Comparison of ENCODE assay signal across 1 cellular context in the genomic region with DNA sequence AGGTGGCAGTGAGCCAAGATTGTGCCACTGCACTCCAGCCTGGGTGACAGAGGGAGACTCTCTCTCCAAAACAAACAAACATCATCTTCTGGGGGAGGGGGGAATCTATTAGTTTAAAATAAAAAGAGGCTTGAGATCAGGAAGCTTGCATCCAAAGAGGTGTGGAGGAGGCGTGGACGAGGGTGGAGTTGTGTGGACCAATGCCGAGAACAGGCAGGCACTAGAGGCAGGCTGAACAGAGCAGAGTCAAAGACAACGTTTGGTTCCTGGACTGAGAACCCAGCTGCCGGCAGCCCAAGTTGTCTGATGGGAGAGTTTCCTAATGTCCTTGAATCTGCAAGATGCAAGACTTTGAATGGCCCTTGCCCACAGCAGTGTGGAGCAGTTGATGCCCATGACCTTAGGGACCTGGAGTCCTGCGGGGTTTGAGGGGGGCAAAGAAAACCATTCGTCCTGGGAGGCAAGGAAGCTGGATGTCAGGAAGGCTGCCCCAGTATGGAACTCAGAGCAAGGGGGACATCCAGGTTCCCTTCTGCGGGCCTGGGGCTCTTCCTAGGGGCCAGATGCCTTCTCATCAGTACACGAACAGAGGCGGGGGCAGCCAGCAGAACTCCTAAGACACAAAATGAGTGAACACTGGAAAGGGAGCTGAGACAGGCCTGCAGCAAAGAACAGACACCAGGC.
TF ChIP-seq lines count a peak whose summit lies in the region.

No MANE protein-coding gene starts in this region.

TF ChIP-seq in GM23338, 12 proteins besides CTCF, POLR2A, EP300 and RAD21:
- no peak for TF ChIP-seq NANOG (IDR thresholded peaks at IDR 0.05; ENCODE audit: borderline replicate concordance)
- no peak for TF ChIP-seq ZNF114 (CRISPR knock-in tag; IDR thresholded peaks at IDR 0.05)
- no peak for TF ChIP-seq JUNB (IDR thresholded peaks at IDR 0.05; ENCODE audit: unreplicated experiment)
- TF ChIP-seq STAT1 (IDR thresholded peaks at IDR 0.05; ENCODE audit: unreplicated experiment) = no peak
- TF ChIP-seq EZH2 (IDR thresholded peaks at IDR 0.05; ENCODE audit: low read depth, unreplicated experiment) = no peak
- TF ChIP-seq ZNF331 (CRISPR knock-in tag; IDR thresholded peaks at IDR 0.05; ENCODE audit: low read depth) = no peak
- TF ChIP-seq CREB1 (CRISPR knock-in tag; IDR thresholded peaks at IDR 0.05; ENCODE audit: low read depth) = no peak
- TF ChIP-seq, protein P1, sequence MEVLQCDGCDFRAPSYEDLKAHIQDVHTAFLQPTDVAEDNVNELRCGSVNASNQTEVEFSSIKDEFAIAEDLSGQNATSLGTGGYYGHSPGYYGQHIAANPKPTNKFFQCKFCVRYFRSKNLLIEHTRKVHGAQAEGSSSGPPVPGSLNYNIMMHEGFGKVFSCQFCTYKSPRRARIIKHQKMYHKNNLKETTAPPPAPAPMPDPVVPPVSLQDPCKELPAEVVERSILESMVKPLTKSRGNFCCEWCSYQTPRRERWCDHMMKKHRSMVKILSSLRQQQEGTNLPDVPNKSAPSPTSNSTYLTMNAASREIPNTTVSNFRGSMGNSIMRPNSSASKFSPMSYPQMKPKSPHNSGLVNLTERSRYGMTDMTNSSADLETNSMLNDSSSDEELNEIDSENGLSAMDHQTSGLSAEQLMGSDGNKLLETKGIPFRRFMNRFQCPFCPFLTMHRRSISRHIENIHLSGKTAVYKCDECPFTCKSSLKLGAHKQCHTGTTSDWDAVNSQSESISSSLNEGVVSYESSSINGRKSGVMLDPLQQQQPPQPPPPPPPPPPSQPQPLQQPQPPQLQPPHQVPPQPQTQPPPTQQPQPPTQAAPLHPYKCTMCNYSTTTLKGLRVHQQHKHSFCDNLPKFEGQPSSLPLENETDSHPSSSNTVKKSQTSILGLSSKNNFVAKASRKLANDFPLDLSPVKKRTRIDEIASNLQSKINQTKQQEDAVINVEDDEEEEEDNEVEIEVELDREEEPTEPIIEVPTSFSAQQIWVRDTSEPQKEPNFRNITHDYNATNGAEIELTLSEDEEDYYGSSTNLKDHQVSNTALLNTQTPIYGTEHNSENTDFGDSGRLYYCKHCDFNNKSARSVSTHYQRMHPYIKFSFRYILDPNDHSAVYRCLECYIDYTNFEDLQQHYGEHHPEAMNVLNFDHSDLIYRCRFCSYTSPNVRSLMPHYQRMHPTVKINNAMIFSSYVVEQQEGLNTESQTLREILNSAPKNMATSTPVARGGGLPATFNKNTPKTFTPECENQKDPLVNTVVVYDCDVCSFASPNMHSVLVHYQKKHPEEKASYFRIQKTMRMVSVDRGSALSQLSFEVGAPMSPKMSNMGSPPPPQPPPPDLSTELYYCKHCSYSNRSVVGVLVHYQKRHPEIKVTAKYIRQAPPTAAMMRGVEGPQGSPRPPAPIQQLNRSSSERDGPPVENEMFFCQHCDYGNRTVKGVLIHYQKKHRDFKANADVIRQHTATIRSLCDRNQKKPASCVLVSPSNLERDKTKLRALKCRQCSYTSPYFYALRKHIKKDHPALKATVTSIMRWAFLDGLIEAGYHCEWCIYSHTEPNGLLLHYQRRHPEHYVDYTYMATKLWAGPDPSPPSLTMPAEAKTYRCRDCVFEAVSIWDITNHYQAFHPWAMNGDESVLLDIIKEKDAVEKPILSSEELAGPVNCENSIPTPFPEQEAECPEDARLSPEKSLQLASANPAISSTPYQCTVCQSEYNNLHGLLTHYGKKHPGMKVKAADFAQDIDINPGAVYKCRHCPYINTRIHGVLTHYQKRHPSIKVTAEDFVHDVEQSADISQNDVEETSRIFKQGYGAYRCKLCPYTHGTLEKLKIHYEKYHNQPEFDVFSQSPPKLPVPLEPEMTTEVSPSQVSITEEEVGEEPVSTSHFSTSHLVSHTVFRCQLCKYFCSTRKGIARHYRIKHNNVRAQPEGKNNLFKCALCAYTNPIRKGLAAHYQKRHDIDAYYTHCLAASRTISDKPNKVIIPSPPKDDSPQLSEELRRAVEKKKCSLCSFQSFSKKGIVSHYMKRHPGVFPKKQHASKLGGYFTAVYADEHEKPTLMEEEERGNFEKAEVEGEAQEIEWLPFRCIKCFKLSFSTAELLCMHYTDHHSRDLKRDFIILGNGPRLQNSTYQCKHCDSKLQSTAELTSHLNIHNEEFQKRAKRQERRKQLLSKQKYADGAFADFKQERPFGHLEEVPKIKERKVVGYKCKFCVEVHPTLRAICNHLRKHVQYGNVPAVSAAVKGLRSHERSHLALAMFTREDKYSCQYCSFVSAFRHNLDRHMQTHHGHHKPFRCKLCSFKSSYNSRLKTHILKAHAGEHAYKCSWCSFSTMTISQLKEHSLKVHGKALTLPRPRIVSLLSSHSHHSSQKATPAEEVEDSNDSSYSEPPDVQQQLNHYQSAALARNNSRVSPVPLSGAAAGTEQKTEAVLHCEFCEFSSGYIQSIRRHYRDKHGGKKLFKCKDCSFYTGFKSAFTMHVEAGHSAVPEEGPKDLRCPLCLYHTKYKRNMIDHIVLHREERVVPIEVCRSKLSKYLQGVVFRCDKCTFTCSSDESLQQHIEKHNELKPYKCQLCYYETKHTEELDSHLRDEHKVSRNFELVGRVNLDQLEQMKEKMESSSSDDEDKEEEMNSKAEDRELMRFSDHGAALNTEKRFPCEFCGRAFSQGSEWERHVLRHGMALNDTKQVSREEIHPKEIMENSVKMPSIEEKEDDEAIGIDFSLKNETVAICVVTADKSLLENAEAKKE (CRISPR knock-in tag; IDR thresholded peaks at IDR 0.05) = no peak
- no peak for TF ChIP-seq EZH2phosphoT487 (IDR thresholded peaks at IDR 0.05; ENCODE audit: unreplicated experiment)
- TF ChIP-seq, protein P2, sequence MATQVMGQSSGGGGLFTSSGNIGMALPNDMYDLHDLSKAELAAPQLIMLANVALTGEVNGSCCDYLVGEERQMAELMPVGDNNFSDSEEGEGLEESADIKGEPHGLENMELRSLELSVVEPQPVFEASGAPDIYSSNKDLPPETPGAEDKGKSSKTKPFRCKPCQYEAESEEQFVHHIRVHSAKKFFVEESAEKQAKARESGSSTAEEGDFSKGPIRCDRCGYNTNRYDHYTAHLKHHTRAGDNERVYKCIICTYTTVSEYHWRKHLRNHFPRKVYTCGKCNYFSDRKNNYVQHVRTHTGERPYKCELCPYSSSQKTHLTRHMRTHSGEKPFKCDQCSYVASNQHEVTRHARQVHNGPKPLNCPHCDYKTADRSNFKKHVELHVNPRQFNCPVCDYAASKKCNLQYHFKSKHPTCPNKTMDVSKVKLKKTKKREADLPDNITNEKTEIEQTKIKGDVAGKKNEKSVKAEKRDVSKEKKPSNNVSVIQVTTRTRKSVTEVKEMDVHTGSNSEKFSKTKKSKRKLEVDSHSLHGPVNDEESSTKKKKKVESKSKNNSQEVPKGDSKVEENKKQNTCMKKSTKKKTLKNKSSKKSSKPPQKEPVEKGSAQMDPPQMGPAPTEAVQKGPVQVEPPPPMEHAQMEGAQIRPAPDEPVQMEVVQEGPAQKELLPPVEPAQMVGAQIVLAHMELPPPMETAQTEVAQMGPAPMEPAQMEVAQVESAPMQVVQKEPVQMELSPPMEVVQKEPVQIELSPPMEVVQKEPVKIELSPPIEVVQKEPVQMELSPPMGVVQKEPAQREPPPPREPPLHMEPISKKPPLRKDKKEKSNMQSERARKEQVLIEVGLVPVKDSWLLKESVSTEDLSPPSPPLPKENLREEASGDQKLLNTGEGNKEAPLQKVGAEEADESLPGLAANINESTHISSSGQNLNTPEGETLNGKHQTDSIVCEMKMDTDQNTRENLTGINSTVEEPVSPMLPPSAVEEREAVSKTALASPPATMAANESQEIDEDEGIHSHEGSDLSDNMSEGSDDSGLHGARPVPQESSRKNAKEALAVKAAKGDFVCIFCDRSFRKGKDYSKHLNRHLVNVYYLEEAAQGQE (IDR thresholded peaks at IDR 0.05; ENCODE audit: unreplicated experiment) = no peak
- no peak for TF ChIP-seq POLR2AphosphoS5 (IDR thresholded peaks at IDR 0.05; ENCODE audit: low read depth)
- TF ChIP-seq, protein P3, sequence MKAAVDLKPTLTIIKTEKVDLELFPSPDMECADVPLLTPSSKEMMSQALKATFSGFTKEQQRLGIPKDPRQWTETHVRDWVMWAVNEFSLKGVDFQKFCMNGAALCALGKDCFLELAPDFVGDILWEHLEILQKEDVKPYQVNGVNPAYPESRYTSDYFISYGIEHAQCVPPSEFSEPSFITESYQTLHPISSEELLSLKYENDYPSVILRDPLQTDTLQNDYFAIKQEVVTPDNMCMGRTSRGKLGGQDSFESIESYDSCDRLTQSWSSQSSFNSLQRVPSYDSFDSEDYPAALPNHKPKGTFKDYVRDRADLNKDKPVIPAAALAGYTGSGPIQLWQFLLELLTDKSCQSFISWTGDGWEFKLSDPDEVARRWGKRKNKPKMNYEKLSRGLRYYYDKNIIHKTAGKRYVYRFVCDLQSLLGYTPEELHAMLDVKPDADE (IDR thresholded peaks at IDR 0.05) = no peak
